In the genomic region with DNA sequence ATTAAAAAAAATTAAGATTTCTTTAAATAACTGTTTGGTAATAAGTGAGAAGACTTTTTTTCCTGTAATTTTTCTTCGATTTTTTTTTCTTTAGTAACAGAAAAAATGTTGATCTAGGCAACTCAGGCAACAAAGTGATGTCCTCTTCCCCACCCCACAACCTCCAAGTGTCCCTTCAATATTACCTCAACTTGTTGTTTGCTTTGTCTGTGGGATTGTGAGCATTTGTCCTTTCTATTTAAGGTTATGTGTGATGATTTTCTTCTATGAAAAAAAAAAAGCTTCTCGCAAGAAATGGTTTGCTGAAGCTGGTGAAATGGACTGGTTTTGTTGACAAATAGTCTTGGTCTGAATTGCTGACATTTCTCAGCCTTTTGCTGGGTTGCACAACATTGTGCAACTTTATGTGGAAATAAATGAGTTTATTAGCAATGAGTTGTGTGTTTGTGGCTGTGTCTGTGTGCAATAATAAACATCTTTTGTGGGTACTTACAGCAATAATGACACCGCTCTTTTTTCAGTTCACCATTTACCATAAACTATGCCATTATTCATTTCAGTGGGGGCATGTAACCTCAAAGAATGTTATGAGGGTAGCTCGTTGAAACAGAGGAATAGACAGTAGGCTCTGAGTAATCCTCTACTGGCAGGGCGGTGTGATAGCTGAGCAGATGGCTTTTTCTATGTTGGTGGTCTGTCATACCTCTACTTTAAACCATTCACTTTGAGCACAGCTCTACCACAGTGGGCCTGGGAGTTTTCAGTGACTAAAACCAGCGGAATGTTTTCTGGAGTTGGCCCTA, we compare ENCODE assay signal across 12 cellular contexts.
DNase-seq lines count a peak whose midpoint lies in the region; ATAC-seq and TF ChIP-seq lines count a peak whose summit lies in the region.
"Had no signal": no experiment of that assay in that cellular context is flagged by ENCODE, and none has a peak within 500 bp of the region (broad histone marks: within the 10 kb centered on the region; RNA-seq: fewer than 3 reads in every experiment).

No MANE protein-coding gene starts in this region.

- H3K9me3 Mint-ChIP-seq in activated T-cell treated with anti-CD3 and anti-CD28 coated beads, Interleukin-2, amount 50 U/mL, for 24 hours: no peaks in the 10 kb centered on the region
- H3K9me3 Mint-ChIP-seq: central memory CD8-positive, alpha-beta T cell had no signal

- H3K9me3 ChIP-seq in T-helper 17 cell (ENCODE audit: control insufficient read depth, low read length, poor library complexity, severe bottlenecking): no peaks in the 10 kb centered on the region
- no peaks in the 10 kb centered on the region for H3K9me3 ChIP-seq in spleen
- no peaks in the 10 kb centered on the region for H3K9me3 ChIP-seq in BE2C
- H3K9me3 ChIP-seq: thoracic aorta had no signal

- WGBS in spleen, 5 donors: 50 to 77% (median 63%) methylated on average over 6 of the region's 6 CpGs

- H3K4me3 Mint-ChIP-seq in T-helper 17 cell: no peak overlapping the region
- H3K4me3 Mint-ChIP-seq in activated T-cell treated with anti-CD3 and anti-CD28 coated beads, Interleukin-2, amount 50 U/mL, for 24 hours: no peak overlapping the region
- H3K4me3 Mint-ChIP-seq: activated CD8-positive, alpha-beta T cell treated with anti-CD3 and anti-CD28 coated beads for 36 hours; central memory CD8-positive, alpha-beta T cell had no signal

- peaks cover 4% of the 10 kb centered on the region for H3K27me3 Mint-ChIP-seq in T-helper 17 cell
- peaks cover 25% of the 10 kb centered on the region for H3K27me3 Mint-ChIP-seq in activated T-cell treated with anti-CD3 and anti-CD28 coated beads, Interleukin-2, amount 50 U/mL, for 24 hours
- H3K27me3 Mint-ChIP-seq: central memory CD8-positive, alpha-beta T cell had no signal

- no peak overlapping the region for H3K4me3 ChIP-seq in HFF-Myc (replicated peaks; ENCODE audit: low read depth, low read length)
- no peak overlapping the region for H3K4me3 ChIP-seq in spleen
- H3K4me3 ChIP-seq in BE2C (ENCODE audit: low read depth, low read length): no peak overlapping the region
- H3K4me3 ChIP-seq: thoracic aorta had no signal

- peaks cover 3 to 53% (median 30%) of the 10 kb centered on the region in 6 donors for H3K4me1 ChIP-seq in spleen
- H3K4me1 ChIP-seq in BE2C: peaks cover 6% of the 10 kb centered on the region; the same call in 1 of the 2 replicates

- intact Hi-C loops in left ventricle myocardium superior (cut with micrococcal nuclease) (no loop called here), spleen (cut with DNase I; ENCODE audit: low total_unique reads) (no loop called here)

- DNase-seq in HFF-Myc (ENCODE audit: extremely low read depth, low read depth) (peak; percentile 52), T-helper 17 cell (no peak), left ventricle myocardium superior (no peak), spleen (no peak), T-helper 1 cell (no peak), BE2C (no peak)
- no peak for DNase-seq in activated T-cell treated with anti-CD3 and anti-CD28 coated beads, Interleukin-2, amount 50 U/mL, for 24 hours
- DNase-seq: activated CD8-positive, alpha-beta T cell treated with anti-CD3 and anti-CD28 coated beads for 36 hours; stimulated activated CD4-positive, alpha-beta T cell treated with anti-CD3 and anti-CD28 coated beads, Interleukin-12 subunit alpha, Interleukin-12 subunit beta, amount 100 ng/mL, for 4 hours had no signal

- no peak overlapping the region for H3K27ac Mint-ChIP-seq in T-helper 17 cell
- no peak overlapping the region for H3K27ac Mint-ChIP-seq in activated T-cell treated with anti-CD3 and anti-CD28 coated beads, Interleukin-2, amount 50 U/mL, for 24 hours
- H3K27ac Mint-ChIP-seq: activated CD8-positive, alpha-beta T cell treated with anti-CD3 and anti-CD28 coated beads for 36 hours had no signal

- ATAC-seq in T-helper 17 cell (peak; percentile 20), left ventricle myocardium superior (peak; percentile 42), GM19395 (IDR thresholded peaks at IDR 0.05; ENCODE audit: unreplicated experiment) (no peak)
- ATAC-seq: activated CD8-positive, alpha-beta T cell treated with anti-CD3 and anti-CD28 coated beads for 36 hours had no signal

- no peaks in the 10 kb centered on the region for H3K36me3 Mint-ChIP-seq in T-helper 17 cell (ENCODE audit: low read depth)
- H3K36me3 Mint-ChIP-seq in activated T-cell treated with anti-CD3 and anti-CD28 coated beads, Interleukin-2, amount 50 U/mL, for 24 hours (ENCODE audit: low read depth): no peaks in the 10 kb centered on the region

- H3K4me1 Mint-ChIP-seq in T-helper 17 cell: no peaks in the 10 kb centered on the region
- peaks cover 7% of the 10 kb centered on the region for H3K4me1 Mint-ChIP-seq in activated T-cell treated with anti-CD3 and anti-CD28 coated beads, Interleukin-2, amount 50 U/mL, for 24 hours (ENCODE audit: low read depth)
- H3K4me1 Mint-ChIP-seq: central memory CD8-positive, alpha-beta T cell had no signal

- TF ChIP-seq CTCF in HFF-Myc (IDR thresholded peaks at IDR 0.05; ENCODE audit: low read depth, low read length, missing control alignments) (no peak), spleen (IDR thresholded peaks at IDR 0.05 in 8 of 11, conservative IDR thresholded peaks at IDR 0.05 in 3 of 11) (no peak), BE2C (IDR thresholded peaks at IDR 0.05; ENCODE audit: low read depth, low read length) (no peak)

- H3K27me3 ChIP-seq in spleen (replicated peaks in 1 of 7) (no peaks in the 10 kb centered on the region), BE2C (no peaks in the 10 kb centered on the region)

- no peaks in the 10 kb centered on the region for H3K36me3 ChIP-seq in spleen
- H3K36me3 ChIP-seq in BE2C: no peaks in the 10 kb centered on the region
- H3K36me3 ChIP-seq: thoracic aorta had no signal

- TF ChIP-seq POLR2A in spleen (IDR thresholded peaks at IDR 0.05): no peak

- peak overlapping the region in 7 of 8 donors; percentile 70 to 91 (median 82) for H3K27ac ChIP-seq in spleen
- H3K27ac ChIP-seq: thoracic aorta had no signal
